In the genomic region with DNA sequence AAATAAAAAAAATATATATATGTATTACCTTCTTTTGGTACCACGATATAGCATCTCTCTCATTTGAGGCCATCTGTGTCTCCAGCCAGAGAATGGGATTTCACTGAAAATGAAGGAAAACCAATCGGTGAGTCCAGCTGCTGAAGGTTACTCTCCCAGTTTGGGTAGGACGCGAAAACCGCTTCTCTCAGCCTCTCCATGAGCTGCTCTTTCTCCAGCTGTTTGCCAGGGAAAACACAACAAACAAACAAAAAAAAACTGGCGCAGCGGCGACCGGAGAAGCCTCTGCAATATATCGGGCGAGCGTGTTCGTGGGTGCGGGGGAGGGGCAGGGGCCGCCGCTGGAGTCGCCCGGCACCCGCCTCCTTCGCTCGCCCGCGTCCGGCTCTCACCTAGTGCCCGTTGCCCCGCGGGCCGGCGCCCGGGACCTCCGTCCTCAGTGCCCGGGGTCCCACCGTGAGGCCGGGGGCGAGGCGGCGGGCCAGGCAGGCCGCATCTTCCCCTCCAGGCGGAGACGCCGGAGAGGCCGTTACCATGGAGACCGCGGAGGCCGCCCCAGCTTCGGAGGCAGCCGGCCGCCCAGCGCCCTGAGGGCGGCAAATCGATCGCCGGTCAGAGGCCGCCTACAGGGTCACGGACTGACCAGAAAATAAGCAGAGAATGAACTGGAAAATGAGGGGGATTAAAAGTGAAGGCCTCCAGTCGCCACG, we compare ENCODE assay signal across 8 cellular contexts. TPM values are rescaled to one million over a fixed set of nuclear protein-coding genes. Genes with fewer than 3 reads are reported as not detected.
DNase-seq lines count a peak whose midpoint lies in the region; ATAC-seq and TF ChIP-seq lines count a peak whose summit lies in the region.

No MANE protein-coding gene starts in this region.

- CTCF ChIA-PET in Caco-2 (lab: Charles Lee): interaction anchor here (0.7 kb wide), 1 partner anchor 30 kb away, joined by 3 read pairs; no protein-coding TSS in a partner anchor

- POLR2A ChIA-PET in Caco-2 (lab: Charles Lee): interaction anchor here (0.6 kb wide), 2 partner anchors 51 to 667 kb away, joined by 4 to 7 read pairs; no protein-coding TSS in a partner anchor

- no TSS peak for BruUV-seq in Caco-2 (replicated peaks; lab: Mats Ljungman, UMichigan)

- H3K27me3 ChIP-seq in Caco-2 (replicated peaks; ENCODE audit: control insufficient read depth, insufficient read depth, low read length): no peaks in the 10 kb centered on the region

- peak overlapping the region; percentile 75 for H3K27ac Mint-ChIP-seq in Caco-2 (ENCODE audit: unreplicated experiment)
- H3K27ac Mint-ChIP-seq in neural crest cell (ENCODE audit: unreplicated experiment): peak overlapping the region; percentile 98

- peak overlapping the region; percentile 77 for H3K4me3 Mint-ChIP-seq in Caco-2 (ENCODE audit: unreplicated experiment)
- H3K4me3 Mint-ChIP-seq in neural crest cell: peak overlapping the region; percentile 95

- no peaks in the 10 kb centered on the region; the same call in 1 of the 2 replicates for H3K4me1 ChIP-seq in Caco-2

- no peaks in the 10 kb centered on the region for H3K9me3 ChIP-seq in Caco-2

- peak overlapping the region; percentile 65 for H3K4me3 ChIP-seq in Caco-2 (ENCODE audit: low read depth, low read length)
- peak overlapping the region; percentile 87 to 93 for H3K4me3 ChIP-seq in foreskin fibroblast (ENCODE audit: low read depth in 1 of 2, low read length in 2 of 2)

- H3K9me3 Mint-ChIP-seq in Caco-2 (ENCODE audit: unreplicated experiment): no peaks in the 10 kb centered on the region
- no peaks in the 10 kb centered on the region for H3K9me3 Mint-ChIP-seq in neural crest cell

- H3K27me3 Mint-ChIP-seq in Caco-2 (ENCODE audit: insufficient read depth, unreplicated experiment): no peaks in the 10 kb centered on the region
- no peaks in the 10 kb centered on the region for H3K27me3 Mint-ChIP-seq in neural crest cell (ENCODE audit: low read depth)

- H3K36me3 ChIP-seq in Caco-2 (ENCODE audit: control insufficient read depth, insufficient read depth, low read length): no peaks in the 10 kb centered on the region

- TF ChIP-seq CTCF in Caco-2 (IDR thresholded peaks at IDR 0.05; ENCODE audit: insufficient read depth in 1 of 2, low read depth in 1 of 2, low read length in 1 of 2, severe bottlenecking in 1 of 2, unreplicated experiment in 1 of 2): no peak
- no peak for TF ChIP-seq CTCF in foreskin fibroblast (IDR thresholded peaks at IDR 0.05; ENCODE audit: low read depth, low read length)
- TF ChIP-seq CTCF in neural crest cell (conservative IDR thresholded peaks at IDR 0.05): no peak

- peaks cover 13% of the 10 kb centered on the region for H3K36me3 Mint-ChIP-seq in Caco-2 (ENCODE audit: insufficient read depth, unreplicated experiment)
- peaks cover 4% of the 10 kb centered on the region for H3K36me3 Mint-ChIP-seq in neural crest cell (ENCODE audit: low read depth)

- intact Hi-C loops in Caco-2 (cut with micrococcal nuclease; ENCODE audit: unreplicated experiment): loop anchor here (2.0 kb wide), 1 partner anchor 54 kb away; the partner anchor contains the start of gene RSBN1

- peak overlapping the region; percentile 94 for H3K27ac ChIP-seq in substantia nigra (ENCODE audit: low read depth, low read length, poor library complexity, severe bottlenecking)

- no peaks in the 10 kb centered on the region for H3K4me1 Mint-ChIP-seq in Caco-2 (ENCODE audit: low read depth, unreplicated experiment)
- H3K4me1 Mint-ChIP-seq in neural crest cell: peaks cover 53% of the 10 kb centered on the region

- ATAC-seq in GM19455 (IDR thresholded peaks at IDR 0.05; ENCODE audit: unreplicated experiment): peak; percentile 54
- ATAC-seq in HG03558 (IDR thresholded peaks at IDR 0.05; ENCODE audit: extremely low read depth, unreplicated experiment): peak; percentile 48

- DNase-seq in Caco-2 (peak; percentile 58 to 73), RPMI7951 (ENCODE audit: low read depth) (peak; percentile 66), foreskin fibroblast (peak; percentile 52 to 83), neural crest cell (ENCODE audit: low read depth, low spot score) (peak; percentile 85), substantia nigra (lab: John Stamatoyannopoulos, UW) (peak in 43 of 49 donors; percentile 12 to 86 (median 57))
- DNase-seq in activated effector memory CD4-positive, alpha-beta T cell treated with anti-CD3 and anti-CD28 coated beads, Interleukin-2, amount 50 U/mL, for 16 hours: peak; percentile 85

RNA-seq across cellular contexts. Expression of gene PHTF1, which starts 0.5 kb away (rescaled TPM):
- total RNA-seq in Caco-2 (2022): 10.4 and 12.7 TPM in 2 replicates
- 35.3 and 38.1 TPM in 2 replicates for total RNA-seq in RPMI7951 (2014; rRNA removed; shearing (Covaris generic))
- 48.5 and 50.2 TPM in 2 replicates for total RNA-seq in neural crest cell

RNA-seq across cellular contexts. Expression of gene RSBN1, which starts 53.5 kb away (rescaled TPM):
- total RNA-seq in Caco-2 (2022) (7.3 and 11.5 TPM in 2 replicates), neural crest cell (26.8 and 31.1 TPM in 2 replicates)
- total RNA-seq in RPMI7951 (2014; rRNA removed; shearing (Covaris generic)): 10.1 and 13.1 TPM in 2 replicates

Comparison
In these comparisons a context has a peak if more than half of its experiments do, and no peak if none do; other contexts are left out.
1. Peak in every context shown above with its lines: DNase-seq, ATAC-seq, H3K4me3 ChIP-seq and H3K27ac ChIP-seq.